In the genomic region with DNA sequence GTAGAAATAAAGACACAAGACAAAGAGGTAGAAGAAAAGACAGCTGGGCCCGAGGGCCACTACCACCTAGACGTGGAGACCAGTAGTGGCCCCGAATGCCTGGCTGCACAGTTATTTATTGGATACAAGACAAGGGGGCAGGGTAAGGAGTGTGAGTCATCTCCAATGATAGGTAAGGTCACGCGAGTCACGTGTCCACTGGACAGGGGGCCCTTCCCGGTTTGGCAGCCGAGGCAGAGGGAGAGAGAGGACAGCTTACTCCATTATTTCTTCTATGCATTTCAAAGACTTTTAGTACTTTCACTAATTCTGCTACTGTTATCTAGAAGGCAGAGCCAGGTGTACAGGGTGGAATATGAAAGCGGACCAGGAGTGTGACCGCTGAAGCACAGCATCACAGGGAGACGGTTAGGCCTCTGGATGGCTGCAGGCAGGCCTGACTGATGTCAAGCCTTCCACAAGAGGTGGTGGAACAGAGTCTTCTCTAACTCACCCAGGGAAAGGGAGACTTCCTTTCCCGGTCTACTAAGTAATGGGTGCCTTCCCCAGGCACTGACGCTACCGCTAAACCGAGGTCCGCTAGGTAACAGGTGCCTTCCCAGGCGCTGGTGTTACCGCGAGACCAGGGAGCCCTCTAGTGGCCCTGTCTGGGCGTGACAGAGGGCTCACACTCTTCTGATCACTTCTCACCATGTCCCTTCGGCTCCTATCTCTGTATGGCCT, we compare ENCODE assay signal across 8 cellular contexts. TPM values are rescaled to one million over a fixed set of nuclear protein-coding genes. Genes with fewer than 3 reads are reported as not detected.
A peak's percentile ranks its signal among the peaks of the same experiment; 100 is the strongest.
DNase-seq lines count a peak whose midpoint lies in the region; ATAC-seq, FAIRE-seq and TF ChIP-seq lines count a peak whose summit lies in the region.

No MANE protein-coding gene starts in this region.

- no peaks in the 10 kb centered on the region for H3K79me2 ChIP-seq in endothelial cell of umbilical vein (ENCODE audit: control insufficient read depth, insufficient read depth, low read length)

- no peak overlapping the region for H3K4me2 ChIP-seq in endothelial cell of umbilical vein (ENCODE audit: insufficient read depth, low read length)

- BruUV-seq in endothelial cell of umbilical vein (replicated peaks; lab: Mats Ljungman, UMichigan) = no TSS peak

- H3K36me3 ChIP-seq in endothelial cell of umbilical vein (ENCODE audit: control insufficient read depth in 2 of 2, extremely low read depth in 1 of 2, insufficient read depth in 2 of 2, low read length in 2 of 2) = no peaks in the 10 kb centered on the region

- ATAC-seq in HG03039 (IDR thresholded peaks at IDR 0.05; ENCODE audit: unreplicated experiment) (peak; percentile 60), natural killer cell (peak; percentile 71 to 95 (median 89))
- peak; percentile 94 for ATAC-seq in activated CD8-positive, alpha-beta memory T cell treated with anti-CD3 and anti-CD28 coated beads, Interleukin-2, amount 10 ng/mL, durations not matched to agents 7 days and 5 days

- peak; percentile 66 to 87 for TF ChIP-seq CTCF in endothelial cell of umbilical vein (IDR thresholded peaks at IDR 0.05; ENCODE audit: extremely low read depth in 1 of 2, insufficient read depth in 1 of 2, low read depth in 1 of 2, low read length in 2 of 2)
- TF ChIP-seq CTCF in natural killer cell (IDR thresholded peaks at IDR 0.05) = peak; percentile 94

- no peak overlapping the region for H3K27ac Mint-ChIP-seq in activated CD8-positive, alpha-beta memory T cell treated with anti-CD3 and anti-CD28 coated beads, Interleukin-2, amount 10 ng/mL, durations not matched to agents 7 days and 5 days
- peak overlapping the region in 1 of 2 donors; percentile 50 for H3K27ac Mint-ChIP-seq in natural killer cell

- CTCF ChIA-PET in activated CD8-positive, alpha-beta memory T cell treated with anti-CD3 and anti-CD28 coated beads, Interleukin-2, amount 10 ng/mL, durations not matched to agents 7 days and 5 days (lab: Charles Lee) = interaction anchor here (0.6 to 6.6 kb wide), 11 partner anchors 14 to 165 kb away, joined by 3 to 58 read pairs (median 5); partner anchors contain the start of gene TMEM128
- CTCF ChIA-PET in endothelial cell of umbilical vein (lab: Charles Lee) = interaction anchor here (1.0 to 7.1 kb wide), 8 partner anchors 10 to 152 kb away, joined by 4 to 89 read pairs (median 6); partner anchors contain the start of gene TMEM128

- DNase-seq in NCI-H345 (lab: John Stamatoyannopoulos, UW) = peak; percentile 56
- no peak for DNase-seq in NCI-H345 treated with DMSO at 0.1 percent for 48 hours (lab: John Stamatoyannopoulos, UW; ENCODE audit: unreplicated experiment)
- DNase-seq in NCI-H69 (lab: John Stamatoyannopoulos, UW) = peak; percentile 64
- peak; percentile 83 for DNase-seq in activated CD8-positive, alpha-beta memory T cell treated with anti-CD3 and anti-CD28 coated beads, Interleukin-2, amount 10 ng/mL, durations not matched to agents 7 days and 5 days
- DNase-seq in endothelial cell of umbilical vein (ENCODE audit: low read depth, low spot score) = peak; percentile 52
- peak; percentile 73 for DNase-seq in natural killer cell
- DNase-seq in stimulated activated naive CD4-positive, alpha-beta T cell treated with Interleukin-2 at 50 U/mL for 16 hours (lab: John Stamatoyannopoulos, UW) = peak; percentile 66

- intact Hi-C loops in endothelial cell of umbilical vein (cut with micrococcal nuclease) (loop anchor here (1.0 to 2.0 kb wide), 3 partner anchors 44 to 83 kb away; partner anchors contain the start of genes LYAR and ZBTB49), natural killer cell (cut with micrococcal nuclease) (loop anchor here (1.0 kb wide), 2 partner anchors 75 to 83 kb away; no protein-coding TSS in a partner anchor)

- TF ChIP-seq POLR2A in endothelial cell of umbilical vein (IDR thresholded peaks at IDR 0.05; ENCODE audit: low read depth, low read length) = no peak

- no peaks in the 10 kb centered on the region for H3K27me3 Mint-ChIP-seq in activated CD8-positive, alpha-beta memory T cell treated with anti-CD3 and anti-CD28 coated beads, Interleukin-2, amount 10 ng/mL, durations not matched to agents 7 days and 5 days
- H3K27me3 Mint-ChIP-seq in natural killer cell (ENCODE audit: low read depth in 2 of 2) = no peaks in the 10 kb centered on the region

- peaks cover 3% of the 10 kb centered on the region for H3K4me1 Mint-ChIP-seq in activated CD8-positive, alpha-beta memory T cell treated with anti-CD3 and anti-CD28 coated beads, Interleukin-2, amount 10 ng/mL, durations not matched to agents 7 days and 5 days
- peaks cover 8 to 9% of the 10 kb centered on the region in 2 donors for H3K4me1 Mint-ChIP-seq in natural killer cell

- no peaks in the 10 kb centered on the region for H4K20me1 ChIP-seq in endothelial cell of umbilical vein (replicated peaks; ENCODE audit: control insufficient read depth, extremely low read depth, insufficient read depth, low read length)

- no peak overlapping the region for H3K4me3 ChIP-seq in endothelial cell of umbilical vein (replicated peaks in 1 of 3; ENCODE audit: insufficient read depth in 1 of 3, low read depth in 1 of 3, low read length in 3 of 3)

- no peaks in the 10 kb centered on the region for H3K9me3 ChIP-seq in endothelial cell of umbilical vein (replicated peaks; ENCODE audit: control insufficient read depth, insufficient read depth, low read length)

- dilution Hi-C loops in endothelial cell of umbilical vein (cut with MboI; ENCODE audit: extremely low pct_ligation_motif_present, low sequenced_read_pairs) = no loop called here

- H3K4me3 Mint-ChIP-seq in activated CD8-positive, alpha-beta memory T cell treated with anti-CD3 and anti-CD28 coated beads, Interleukin-2, amount 10 ng/mL, durations not matched to agents 7 days and 5 days = no peak overlapping the region
- H3K4me3 Mint-ChIP-seq in natural killer cell = no peak overlapping the region

- POLR2A ChIA-PET in endothelial cell of umbilical vein (lab: Charles Lee) = interaction anchor here (0.8 kb wide), 1 partner anchor 75 kb away, joined by 3 read pairs; no protein-coding TSS in a partner anchor

- no peak overlapping the region for H3K27ac ChIP-seq in endothelial cell of umbilical vein (ENCODE audit: insufficient read depth, low read depth, low read length)

- H3K36me3 Mint-ChIP-seq in activated CD8-positive, alpha-beta memory T cell treated with anti-CD3 and anti-CD28 coated beads, Interleukin-2, amount 10 ng/mL, durations not matched to agents 7 days and 5 days = no peaks in the 10 kb centered on the region
- no peaks in the 10 kb centered on the region for H3K36me3 Mint-ChIP-seq in natural killer cell

- no peaks in the 10 kb centered on the region for H3K4me1 ChIP-seq in endothelial cell of umbilical vein (ENCODE audit: control insufficient read depth, extremely low read depth, insufficient read depth, low read length)

- H3K9me3 Mint-ChIP-seq in activated CD8-positive, alpha-beta memory T cell treated with anti-CD3 and anti-CD28 coated beads, Interleukin-2, amount 10 ng/mL, durations not matched to agents 7 days and 5 days (ENCODE audit: low read depth) = no peaks in the 10 kb centered on the region
- no peaks in the 10 kb centered on the region for H3K9me3 Mint-ChIP-seq in natural killer cell

- H3K9ac ChIP-seq in endothelial cell of umbilical vein (replicated peaks; ENCODE audit: extremely low read depth, insufficient read depth, low read length) = no peak overlapping the region

- H2AFZ ChIP-seq in endothelial cell of umbilical vein (ENCODE audit: low read depth, low read length) = no peak overlapping the region

- peak; percentile 62 for FAIRE-seq in endothelial cell of umbilical vein (lab: Jason Lieb, UNC)

- peaks cover 0 to 3% of the 10 kb centered on the region in 2 experiments for H3K27me3 ChIP-seq in endothelial cell of umbilical vein (ENCODE audit: control insufficient read depth in 2 of 2, insufficient read depth in 2 of 2, low read length in 2 of 2)

- no peaks in the 10 kb centered on the region for H3K9me1 ChIP-seq in endothelial cell of umbilical vein (replicated peaks; ENCODE audit: control insufficient read depth, extremely low read depth, insufficient read depth, low read length)

RNA-seq across cellular contexts. Expression of gene ZBTB49, which starts 44.9 kb away (rescaled TPM):
- 1 to 10 TPM; 4.8 to 8.1 TPM for total RNA-seq in activated CD8-positive, alpha-beta memory T cell treated with anti-CD3 and anti-CD28 coated beads, Interleukin-2, amount 10 ng/mL, durations not matched to agents 7 days and 5 days
- total RNA-seq in endothelial cell of umbilical vein (4.6 and 5.8 TPM in 2 replicates), natural killer cell (10 to 100 TPM; 19.3 to 36.5 (median 30.0) TPM)
- polyA plus RNA-seq in endothelial cell of umbilical vein = 3.8 TPM in 2 replicates
- polyA plus RNA-seq in endothelial cell of umbilical vein (2011; cell fraction: cytosol; rRNA removed) = 2.9 and 3.2 TPM in 2 replicates
- 6.6 and 9.2 TPM in 2 replicates for polyA plus RNA-seq in endothelial cell of umbilical vein (2011; cell fraction: nucleus; rRNA removed)
- 2.8 and 3.0 TPM in 2 replicates for polyA plus RNA-seq in endothelial cell of umbilical vein (2012)
- 8.9 and 9.0 TPM in 2 replicates for polyA minus RNA-seq in endothelial cell of umbilical vein
- 0.51 TPM for polyA minus RNA-seq in endothelial cell of umbilical vein (2011; cell fraction: cytosol; rRNA and poly(A)+ RNA removed)
- 6.3 and 10.4 TPM in 2 replicates for polyA minus RNA-seq in endothelial cell of umbilical vein (2011; cell fraction: nucleus; rRNA and poly(A)+ RNA removed)

RNA-seq across cellular contexts. Expression of gene LYAR, which starts 45.0 kb away (rescaled TPM):
- 10 to 100 TPM; 47.0 to 49.9 TPM for total RNA-seq in activated CD8-positive, alpha-beta memory T cell treated with anti-CD3 and anti-CD28 coated beads, Interleukin-2, amount 10 ng/mL, durations not matched to agents 7 days and 5 days
- 24.6 and 27.9 TPM in 2 replicates for total RNA-seq in endothelial cell of umbilical vein
- 2.5 and 4.2 TPM in 2 replicates for polyA plus RNA-seq in endothelial cell of umbilical vein
- polyA plus RNA-seq in endothelial cell of umbilical vein (2011; cell fraction: cytosol; rRNA removed) = 9.6 and 12.4 TPM in 2 replicates
- polyA plus RNA-seq in endothelial cell of umbilical vein (2011; cell fraction: nucleus; rRNA removed) = 5.1 and 10.1 TPM in 2 replicates
- 24.6 and 46.6 TPM in 2 replicates for polyA plus RNA-seq in endothelial cell of umbilical vein (2012)
- polyA minus RNA-seq in endothelial cell of umbilical vein = 1.1 and 1.5 TPM in 2 replicates
- 6.9 TPM for polyA minus RNA-seq in endothelial cell of umbilical vein (2011; cell fraction: cytosol; rRNA and poly(A)+ RNA removed)
- 1.7 TPM in 2 replicates for polyA minus RNA-seq in endothelial cell of umbilical vein (2011; cell fraction: nucleus; rRNA and poly(A)+ RNA removed)
- 10 to 100 TPM; 42.9 to 81.1 (median 55.8) TPM for total RNA-seq in natural killer cell

RNA-seq across cellular contexts. Expression of gene NSG1, which starts 51.9 kb away (rescaled TPM):
- total RNA-seq in activated CD8-positive, alpha-beta memory T cell treated with anti-CD3 and anti-CD28 coated beads, Interleukin-2, amount 10 ng/mL, durations not matched to agents 7 days and 5 days = 1 to 10 TPM; 3.4 to 9.8 TPM
- total RNA-seq in endothelial cell of umbilical vein = 1.0 and 2.0 TPM in 2 replicates
- polyA plus RNA-seq in endothelial cell of umbilical vein = 2.9 and 3.3 TPM in 2 replicates
- polyA plus RNA-seq in endothelial cell of umbilical vein (2011; cell fraction: cytosol; rRNA removed) = 3.2 and 3.7 TPM in 2 replicates
- 2.2 and 3.0 TPM in 2 replicates for polyA plus RNA-seq in endothelial cell of umbilical vein (2011; cell fraction: nucleus; rRNA removed)
- polyA plus RNA-seq in endothelial cell of umbilical vein (2012) = 2.0 and 2.2 TPM in 2 replicates
- 1.0 and 3.4 TPM in 2 replicates for polyA minus RNA-seq in endothelial cell of umbilical vein
- polyA minus RNA-seq in endothelial cell of umbilical vein (2011; cell fraction: cytosol; rRNA and poly(A)+ RNA removed) = not detected
- polyA minus RNA-seq in endothelial cell of umbilical vein (2011; cell fraction: nucleus; rRNA and poly(A)+ RNA removed) = 0.72 and 0.87 TPM in 2 replicates
- 1 to 10 TPM in 2 of 3 donors, not detected in 1; 1.2 to 5.8 TPM for total RNA-seq in natural killer cell
